Comparison of ENCODE assay signal across 2 cellular contexts in the genomic region with DNA sequence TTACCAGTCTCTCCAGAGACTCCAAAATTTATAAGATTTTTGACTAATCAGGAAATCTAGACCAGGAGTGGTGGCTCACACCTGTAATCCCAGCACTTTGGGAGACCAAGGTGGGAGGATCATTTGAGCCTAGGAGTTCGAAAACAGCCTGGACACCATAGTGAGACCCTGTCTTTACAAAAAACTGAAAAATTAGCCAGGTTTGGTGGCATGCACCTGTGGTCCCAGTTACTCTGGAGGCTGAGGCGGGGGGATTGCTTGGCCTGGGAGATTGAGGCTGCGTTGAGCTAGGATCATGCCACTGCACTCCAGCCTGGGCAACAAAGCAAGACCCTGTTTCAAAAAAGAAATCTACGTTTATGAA.
TF ChIP-seq lines count a peak whose summit lies in the region.

No MANE protein-coding gene starts in this region.

TF ChIP-seq in SK-N-SH, 30 proteins besides CTCF, POLR2A, EP300 and RAD21 (continued from another document):
- no peak for TF ChIP-seq GATA2 (CRISPR knock-in tag; IDR thresholded peaks at IDR 0.05)
- TF ChIP-seq JUND (IDR thresholded peaks at IDR 0.05): no peak
- TF ChIP-seq, protein P1, sequence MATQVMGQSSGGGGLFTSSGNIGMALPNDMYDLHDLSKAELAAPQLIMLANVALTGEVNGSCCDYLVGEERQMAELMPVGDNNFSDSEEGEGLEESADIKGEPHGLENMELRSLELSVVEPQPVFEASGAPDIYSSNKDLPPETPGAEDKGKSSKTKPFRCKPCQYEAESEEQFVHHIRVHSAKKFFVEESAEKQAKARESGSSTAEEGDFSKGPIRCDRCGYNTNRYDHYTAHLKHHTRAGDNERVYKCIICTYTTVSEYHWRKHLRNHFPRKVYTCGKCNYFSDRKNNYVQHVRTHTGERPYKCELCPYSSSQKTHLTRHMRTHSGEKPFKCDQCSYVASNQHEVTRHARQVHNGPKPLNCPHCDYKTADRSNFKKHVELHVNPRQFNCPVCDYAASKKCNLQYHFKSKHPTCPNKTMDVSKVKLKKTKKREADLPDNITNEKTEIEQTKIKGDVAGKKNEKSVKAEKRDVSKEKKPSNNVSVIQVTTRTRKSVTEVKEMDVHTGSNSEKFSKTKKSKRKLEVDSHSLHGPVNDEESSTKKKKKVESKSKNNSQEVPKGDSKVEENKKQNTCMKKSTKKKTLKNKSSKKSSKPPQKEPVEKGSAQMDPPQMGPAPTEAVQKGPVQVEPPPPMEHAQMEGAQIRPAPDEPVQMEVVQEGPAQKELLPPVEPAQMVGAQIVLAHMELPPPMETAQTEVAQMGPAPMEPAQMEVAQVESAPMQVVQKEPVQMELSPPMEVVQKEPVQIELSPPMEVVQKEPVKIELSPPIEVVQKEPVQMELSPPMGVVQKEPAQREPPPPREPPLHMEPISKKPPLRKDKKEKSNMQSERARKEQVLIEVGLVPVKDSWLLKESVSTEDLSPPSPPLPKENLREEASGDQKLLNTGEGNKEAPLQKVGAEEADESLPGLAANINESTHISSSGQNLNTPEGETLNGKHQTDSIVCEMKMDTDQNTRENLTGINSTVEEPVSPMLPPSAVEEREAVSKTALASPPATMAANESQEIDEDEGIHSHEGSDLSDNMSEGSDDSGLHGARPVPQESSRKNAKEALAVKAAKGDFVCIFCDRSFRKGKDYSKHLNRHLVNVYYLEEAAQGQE (IDR thresholded peaks at IDR 0.05; ENCODE audit: low read depth, low read length): no peak
- TF ChIP-seq, protein P2, sequence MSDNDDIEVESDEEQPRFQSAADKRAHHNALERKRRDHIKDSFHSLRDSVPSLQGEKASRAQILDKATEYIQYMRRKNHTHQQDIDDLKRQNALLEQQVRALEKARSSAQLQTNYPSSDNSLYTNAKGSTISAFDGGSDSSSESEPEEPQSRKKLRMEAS (IDR thresholded peaks at IDR 0.05; ENCODE audit: low read depth): no peak
- TF ChIP-seq GABPA (IDR thresholded peaks at IDR 0.05; ENCODE audit: low read depth): no peak
- TF ChIP-seq TCF12 (IDR thresholded peaks at IDR 0.05): no peak
- TF ChIP-seq TAF1 (IDR thresholded peaks at IDR 0.05; ENCODE audit: borderline replicate concordance, low read depth, low read length): no peak
- TF ChIP-seq NFIC (IDR thresholded peaks at IDR 0.05; ENCODE audit: borderline replicate concordance): no peak
- TF ChIP-seq, protein P3, sequence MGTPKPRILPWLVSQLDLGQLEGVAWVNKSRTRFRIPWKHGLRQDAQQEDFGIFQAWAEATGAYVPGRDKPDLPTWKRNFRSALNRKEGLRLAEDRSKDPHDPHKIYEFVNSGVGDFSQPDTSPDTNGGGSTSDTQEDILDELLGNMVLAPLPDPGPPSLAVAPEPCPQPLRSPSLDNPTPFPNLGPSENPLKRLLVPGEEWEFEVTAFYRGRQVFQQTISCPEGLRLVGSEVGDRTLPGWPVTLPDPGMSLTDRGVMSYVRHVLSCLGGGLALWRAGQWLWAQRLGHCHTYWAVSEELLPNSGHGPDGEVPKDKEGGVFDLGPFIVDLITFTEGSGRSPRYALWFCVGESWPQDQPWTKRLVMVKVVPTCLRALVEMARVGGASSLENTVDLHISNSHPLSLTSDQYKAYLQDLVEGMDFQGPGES (IDR thresholded peaks at IDR 0.05; ENCODE audit: low read depth, low read length): no peak
- no peak for TF ChIP-seq SIN3A (IDR thresholded peaks at IDR 0.05; ENCODE audit: borderline replicate concordance, low read depth, low read length)
- TF ChIP-seq RXRA (IDR thresholded peaks at IDR 0.05; ENCODE audit: borderline replicate concordance, low read depth): no peak
- no peak for TF ChIP-seq FOXM1 (IDR thresholded peaks at IDR 0.05; ENCODE audit: low read depth)

TF ChIP-seq in SK-N-SH treated with all-trans-retinoic acid at 6 μM for 48 hours, 23 proteins besides CTCF, POLR2A, EP300 and RAD21 (continued from another document):
- TF ChIP-seq, protein P4, sequence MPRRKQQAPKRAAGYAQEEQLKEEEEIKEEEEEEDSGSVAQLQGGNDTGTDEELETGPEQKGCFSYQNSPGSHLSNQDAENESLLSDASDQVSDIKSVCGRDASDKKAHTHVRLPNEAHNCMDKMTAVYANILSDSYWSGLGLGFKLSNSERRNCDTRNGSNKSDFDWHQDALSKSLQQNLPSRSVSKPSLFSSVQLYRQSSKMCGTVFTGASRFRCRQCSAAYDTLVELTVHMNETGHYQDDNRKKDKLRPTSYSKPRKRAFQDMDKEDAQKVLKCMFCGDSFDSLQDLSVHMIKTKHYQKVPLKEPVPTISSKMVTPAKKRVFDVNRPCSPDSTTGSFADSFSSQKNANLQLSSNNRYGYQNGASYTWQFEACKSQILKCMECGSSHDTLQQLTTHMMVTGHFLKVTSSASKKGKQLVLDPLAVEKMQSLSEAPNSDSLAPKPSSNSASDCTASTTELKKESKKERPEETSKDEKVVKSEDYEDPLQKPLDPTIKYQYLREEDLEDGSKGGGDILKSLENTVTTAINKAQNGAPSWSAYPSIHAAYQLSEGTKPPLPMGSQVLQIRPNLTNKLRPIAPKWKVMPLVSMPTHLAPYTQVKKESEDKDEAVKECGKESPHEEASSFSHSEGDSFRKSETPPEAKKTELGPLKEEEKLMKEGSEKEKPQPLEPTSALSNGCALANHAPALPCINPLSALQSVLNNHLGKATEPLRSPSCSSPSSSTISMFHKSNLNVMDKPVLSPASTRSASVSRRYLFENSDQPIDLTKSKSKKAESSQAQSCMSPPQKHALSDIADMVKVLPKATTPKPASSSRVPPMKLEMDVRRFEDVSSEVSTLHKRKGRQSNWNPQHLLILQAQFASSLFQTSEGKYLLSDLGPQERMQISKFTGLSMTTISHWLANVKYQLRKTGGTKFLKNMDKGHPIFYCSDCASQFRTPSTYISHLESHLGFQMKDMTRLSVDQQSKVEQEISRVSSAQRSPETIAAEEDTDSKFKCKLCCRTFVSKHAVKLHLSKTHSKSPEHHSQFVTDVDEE (CRISPR knock-in tag; IDR thresholded peaks at IDR 0.05): no peak
- TF ChIP-seq, protein P5, sequence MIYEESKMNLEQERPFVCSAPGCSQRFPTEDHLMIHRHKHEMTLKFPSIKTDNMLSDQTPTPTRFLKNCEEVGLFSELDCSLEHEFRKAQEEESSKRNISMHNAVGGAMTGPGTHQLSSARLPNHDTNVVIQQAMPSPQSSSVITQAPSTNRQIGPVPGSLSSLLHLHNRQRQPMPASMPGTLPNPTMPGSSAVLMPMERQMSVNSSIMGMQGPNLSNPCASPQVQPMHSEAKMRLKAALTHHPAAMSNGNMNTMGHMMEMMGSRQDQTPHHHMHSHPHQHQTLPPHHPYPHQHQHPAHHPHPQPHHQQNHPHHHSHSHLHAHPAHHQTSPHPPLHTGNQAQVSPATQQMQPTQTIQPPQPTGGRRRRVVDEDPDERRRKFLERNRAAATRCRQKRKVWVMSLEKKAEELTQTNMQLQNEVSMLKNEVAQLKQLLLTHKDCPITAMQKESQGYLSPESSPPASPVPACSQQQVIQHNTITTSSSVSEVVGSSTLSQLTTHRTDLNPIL (CRISPR knock-in tag; IDR thresholded peaks at IDR 0.05; ENCODE audit: low read depth): no peak
- no peak for TF ChIP-seq TOX (CRISPR knock-in tag; IDR thresholded peaks at IDR 0.05; ENCODE audit: borderline replicate concordance)
- TF ChIP-seq TCF4 (CRISPR knock-in tag; IDR thresholded peaks at IDR 0.05; ENCODE audit: borderline replicate concordance): no peak
- TF ChIP-seq ZFP30 (CRISPR knock-in tag; IDR thresholded peaks at IDR 0.05): no peak
- TF ChIP-seq, protein P6, sequence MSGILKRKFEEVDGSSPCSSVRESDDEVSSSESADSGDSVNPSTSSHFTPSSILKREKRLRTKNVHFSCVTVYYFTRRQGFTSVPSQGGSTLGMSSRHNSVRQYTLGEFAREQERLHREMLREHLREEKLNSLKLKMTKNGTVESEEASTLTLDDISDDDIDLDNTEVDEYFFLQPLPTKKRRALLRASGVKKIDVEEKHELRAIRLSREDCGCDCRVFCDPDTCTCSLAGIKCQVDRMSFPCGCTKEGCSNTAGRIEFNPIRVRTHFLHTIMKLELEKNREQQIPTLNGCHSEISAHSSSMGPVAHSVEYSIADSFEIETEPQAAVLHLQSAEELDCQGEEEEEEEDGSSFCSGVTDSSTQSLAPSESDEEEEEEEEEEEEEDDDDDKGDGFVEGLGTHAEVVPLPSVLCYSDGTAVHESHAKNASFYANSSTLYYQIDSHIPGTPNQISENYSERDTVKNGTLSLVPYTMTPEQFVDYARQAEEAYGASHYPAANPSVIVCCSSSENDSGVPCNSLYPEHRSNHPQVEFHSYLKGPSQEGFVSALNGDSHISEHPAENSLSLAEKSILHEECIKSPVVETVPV (CRISPR knock-in tag; IDR thresholded peaks at IDR 0.05): no peak
- TF ChIP-seq ARNTL (CRISPR knock-in tag; IDR thresholded peaks at IDR 0.05; ENCODE audit: borderline replicate concordance, low read depth): no peak
- TF ChIP-seq ISL1 (CRISPR knock-in tag; IDR thresholded peaks at IDR 0.05): no peak
- TF ChIP-seq RARB (CRISPR knock-in tag; IDR thresholded peaks at IDR 0.05): no peak
- TF ChIP-seq BACH2 (CRISPR knock-in tag; IDR thresholded peaks at IDR 0.05; ENCODE audit: borderline replicate concordance): no peak
- TF ChIP-seq PPARA (CRISPR knock-in tag; IDR thresholded peaks at IDR 0.05; ENCODE audit: borderline replicate concordance): no peak
- no peak for TF ChIP-seq ZNF70 (CRISPR knock-in tag; IDR thresholded peaks at IDR 0.05)
- TF ChIP-seq, protein P7, sequence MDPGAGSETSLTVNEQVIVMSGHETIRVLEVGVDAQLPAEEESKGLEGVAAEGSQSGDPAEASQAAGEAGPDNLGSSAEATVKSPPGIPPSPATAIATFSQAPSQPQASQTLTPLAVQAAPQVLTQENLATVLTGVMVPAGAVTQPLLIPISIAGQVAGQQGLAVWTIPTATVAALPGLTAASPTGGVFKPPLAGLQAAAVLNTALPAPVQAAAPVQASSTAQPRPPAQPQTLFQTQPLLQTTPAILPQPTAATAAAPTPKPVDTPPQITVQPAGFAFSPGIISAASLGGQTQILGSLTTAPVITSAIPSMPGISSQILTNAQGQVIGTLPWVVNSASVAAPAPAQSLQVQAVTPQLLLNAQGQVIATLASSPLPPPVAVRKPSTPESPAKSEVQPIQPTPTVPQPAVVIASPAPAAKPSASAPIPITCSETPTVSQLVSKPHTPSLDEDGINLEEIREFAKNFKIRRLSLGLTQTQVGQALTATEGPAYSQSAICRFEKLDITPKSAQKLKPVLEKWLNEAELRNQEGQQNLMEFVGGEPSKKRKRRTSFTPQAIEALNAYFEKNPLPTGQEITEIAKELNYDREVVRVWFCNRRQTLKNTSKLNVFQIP (CRISPR knock-in tag; IDR thresholded peaks at IDR 0.05; ENCODE audit: borderline replicate concordance, low read depth): no peak
- no peak for TF ChIP-seq ESRRG (CRISPR knock-in tag; IDR thresholded peaks at IDR 0.05)
- TF ChIP-seq ZNF565 (CRISPR knock-in tag; conservative IDR thresholded peaks at IDR 0.05; ENCODE audit: low read depth): no peak
- TF ChIP-seq, protein P8, sequence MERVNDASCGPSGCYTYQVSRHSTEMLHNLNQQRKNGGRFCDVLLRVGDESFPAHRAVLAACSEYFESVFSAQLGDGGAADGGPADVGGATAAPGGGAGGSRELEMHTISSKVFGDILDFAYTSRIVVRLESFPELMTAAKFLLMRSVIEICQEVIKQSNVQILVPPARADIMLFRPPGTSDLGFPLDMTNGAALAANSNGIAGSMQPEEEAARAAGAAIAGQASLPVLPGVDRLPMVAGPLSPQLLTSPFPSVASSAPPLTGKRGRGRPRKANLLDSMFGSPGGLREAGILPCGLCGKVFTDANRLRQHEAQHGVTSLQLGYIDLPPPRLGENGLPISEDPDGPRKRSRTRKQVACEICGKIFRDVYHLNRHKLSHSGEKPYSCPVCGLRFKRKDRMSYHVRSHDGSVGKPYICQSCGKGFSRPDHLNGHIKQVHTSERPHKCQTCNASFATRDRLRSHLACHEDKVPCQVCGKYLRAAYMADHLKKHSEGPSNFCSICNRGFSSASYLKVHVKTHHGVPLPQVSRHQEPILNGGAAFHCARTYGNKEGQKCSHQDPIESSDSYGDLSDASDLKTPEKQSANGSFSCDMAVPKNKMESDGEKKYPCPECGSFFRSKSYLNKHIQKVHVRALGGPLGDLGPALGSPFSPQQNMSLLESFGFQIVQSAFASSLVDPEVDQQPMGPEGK (CRISPR knock-in tag; IDR thresholded peaks at IDR 0.05; ENCODE audit: borderline replicate concordance): no peak
